ENCODE assay signal across 1 cellular context in the genomic region with DNA sequence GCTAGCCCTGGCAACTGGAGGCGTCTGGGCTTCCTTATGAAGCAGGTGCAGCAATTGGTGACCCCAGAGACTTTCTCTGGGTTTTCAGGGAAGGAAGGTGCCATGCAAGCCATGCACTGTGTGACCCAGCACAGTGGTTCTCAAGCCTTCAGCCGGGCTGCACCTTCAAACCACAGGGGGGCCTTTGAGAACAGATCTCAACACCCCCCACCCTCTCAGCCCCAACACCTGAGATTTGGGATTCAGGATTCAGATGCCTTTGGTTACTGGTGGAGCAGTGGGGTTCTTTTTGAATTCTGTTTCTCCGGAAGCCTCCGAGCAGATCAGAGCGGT.
TF ChIP-seq lines count a peak whose summit lies in the region.

No MANE protein-coding gene starts in this region.

TF ChIP-seq in GM23338, 12 proteins besides CTCF, POLR2A, EP300 and RAD21 (continued from another document):
- TF ChIP-seq, protein P1, sequence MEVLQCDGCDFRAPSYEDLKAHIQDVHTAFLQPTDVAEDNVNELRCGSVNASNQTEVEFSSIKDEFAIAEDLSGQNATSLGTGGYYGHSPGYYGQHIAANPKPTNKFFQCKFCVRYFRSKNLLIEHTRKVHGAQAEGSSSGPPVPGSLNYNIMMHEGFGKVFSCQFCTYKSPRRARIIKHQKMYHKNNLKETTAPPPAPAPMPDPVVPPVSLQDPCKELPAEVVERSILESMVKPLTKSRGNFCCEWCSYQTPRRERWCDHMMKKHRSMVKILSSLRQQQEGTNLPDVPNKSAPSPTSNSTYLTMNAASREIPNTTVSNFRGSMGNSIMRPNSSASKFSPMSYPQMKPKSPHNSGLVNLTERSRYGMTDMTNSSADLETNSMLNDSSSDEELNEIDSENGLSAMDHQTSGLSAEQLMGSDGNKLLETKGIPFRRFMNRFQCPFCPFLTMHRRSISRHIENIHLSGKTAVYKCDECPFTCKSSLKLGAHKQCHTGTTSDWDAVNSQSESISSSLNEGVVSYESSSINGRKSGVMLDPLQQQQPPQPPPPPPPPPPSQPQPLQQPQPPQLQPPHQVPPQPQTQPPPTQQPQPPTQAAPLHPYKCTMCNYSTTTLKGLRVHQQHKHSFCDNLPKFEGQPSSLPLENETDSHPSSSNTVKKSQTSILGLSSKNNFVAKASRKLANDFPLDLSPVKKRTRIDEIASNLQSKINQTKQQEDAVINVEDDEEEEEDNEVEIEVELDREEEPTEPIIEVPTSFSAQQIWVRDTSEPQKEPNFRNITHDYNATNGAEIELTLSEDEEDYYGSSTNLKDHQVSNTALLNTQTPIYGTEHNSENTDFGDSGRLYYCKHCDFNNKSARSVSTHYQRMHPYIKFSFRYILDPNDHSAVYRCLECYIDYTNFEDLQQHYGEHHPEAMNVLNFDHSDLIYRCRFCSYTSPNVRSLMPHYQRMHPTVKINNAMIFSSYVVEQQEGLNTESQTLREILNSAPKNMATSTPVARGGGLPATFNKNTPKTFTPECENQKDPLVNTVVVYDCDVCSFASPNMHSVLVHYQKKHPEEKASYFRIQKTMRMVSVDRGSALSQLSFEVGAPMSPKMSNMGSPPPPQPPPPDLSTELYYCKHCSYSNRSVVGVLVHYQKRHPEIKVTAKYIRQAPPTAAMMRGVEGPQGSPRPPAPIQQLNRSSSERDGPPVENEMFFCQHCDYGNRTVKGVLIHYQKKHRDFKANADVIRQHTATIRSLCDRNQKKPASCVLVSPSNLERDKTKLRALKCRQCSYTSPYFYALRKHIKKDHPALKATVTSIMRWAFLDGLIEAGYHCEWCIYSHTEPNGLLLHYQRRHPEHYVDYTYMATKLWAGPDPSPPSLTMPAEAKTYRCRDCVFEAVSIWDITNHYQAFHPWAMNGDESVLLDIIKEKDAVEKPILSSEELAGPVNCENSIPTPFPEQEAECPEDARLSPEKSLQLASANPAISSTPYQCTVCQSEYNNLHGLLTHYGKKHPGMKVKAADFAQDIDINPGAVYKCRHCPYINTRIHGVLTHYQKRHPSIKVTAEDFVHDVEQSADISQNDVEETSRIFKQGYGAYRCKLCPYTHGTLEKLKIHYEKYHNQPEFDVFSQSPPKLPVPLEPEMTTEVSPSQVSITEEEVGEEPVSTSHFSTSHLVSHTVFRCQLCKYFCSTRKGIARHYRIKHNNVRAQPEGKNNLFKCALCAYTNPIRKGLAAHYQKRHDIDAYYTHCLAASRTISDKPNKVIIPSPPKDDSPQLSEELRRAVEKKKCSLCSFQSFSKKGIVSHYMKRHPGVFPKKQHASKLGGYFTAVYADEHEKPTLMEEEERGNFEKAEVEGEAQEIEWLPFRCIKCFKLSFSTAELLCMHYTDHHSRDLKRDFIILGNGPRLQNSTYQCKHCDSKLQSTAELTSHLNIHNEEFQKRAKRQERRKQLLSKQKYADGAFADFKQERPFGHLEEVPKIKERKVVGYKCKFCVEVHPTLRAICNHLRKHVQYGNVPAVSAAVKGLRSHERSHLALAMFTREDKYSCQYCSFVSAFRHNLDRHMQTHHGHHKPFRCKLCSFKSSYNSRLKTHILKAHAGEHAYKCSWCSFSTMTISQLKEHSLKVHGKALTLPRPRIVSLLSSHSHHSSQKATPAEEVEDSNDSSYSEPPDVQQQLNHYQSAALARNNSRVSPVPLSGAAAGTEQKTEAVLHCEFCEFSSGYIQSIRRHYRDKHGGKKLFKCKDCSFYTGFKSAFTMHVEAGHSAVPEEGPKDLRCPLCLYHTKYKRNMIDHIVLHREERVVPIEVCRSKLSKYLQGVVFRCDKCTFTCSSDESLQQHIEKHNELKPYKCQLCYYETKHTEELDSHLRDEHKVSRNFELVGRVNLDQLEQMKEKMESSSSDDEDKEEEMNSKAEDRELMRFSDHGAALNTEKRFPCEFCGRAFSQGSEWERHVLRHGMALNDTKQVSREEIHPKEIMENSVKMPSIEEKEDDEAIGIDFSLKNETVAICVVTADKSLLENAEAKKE (CRISPR knock-in tag; IDR thresholded peaks at IDR 0.05), result no peak
- TF ChIP-seq ZNF114 (CRISPR knock-in tag; IDR thresholded peaks at IDR 0.05) (no peak), EZH2 (IDR thresholded peaks at IDR 0.05; ENCODE audit: low read depth, unreplicated experiment) (no peak), JUNB (IDR thresholded peaks at IDR 0.05; ENCODE audit: unreplicated experiment) (no peak), STAT1 (IDR thresholded peaks at IDR 0.05; ENCODE audit: unreplicated experiment) (no peak), ZNF331 (CRISPR knock-in tag; IDR thresholded peaks at IDR 0.05; ENCODE audit: low read depth) (no peak), NANOG (IDR thresholded peaks at IDR 0.05; ENCODE audit: borderline replicate concordance) (no peak), POLR2AphosphoS5 (IDR thresholded peaks at IDR 0.05; ENCODE audit: low read depth) (no peak)
- TF ChIP-seq, protein P2, sequence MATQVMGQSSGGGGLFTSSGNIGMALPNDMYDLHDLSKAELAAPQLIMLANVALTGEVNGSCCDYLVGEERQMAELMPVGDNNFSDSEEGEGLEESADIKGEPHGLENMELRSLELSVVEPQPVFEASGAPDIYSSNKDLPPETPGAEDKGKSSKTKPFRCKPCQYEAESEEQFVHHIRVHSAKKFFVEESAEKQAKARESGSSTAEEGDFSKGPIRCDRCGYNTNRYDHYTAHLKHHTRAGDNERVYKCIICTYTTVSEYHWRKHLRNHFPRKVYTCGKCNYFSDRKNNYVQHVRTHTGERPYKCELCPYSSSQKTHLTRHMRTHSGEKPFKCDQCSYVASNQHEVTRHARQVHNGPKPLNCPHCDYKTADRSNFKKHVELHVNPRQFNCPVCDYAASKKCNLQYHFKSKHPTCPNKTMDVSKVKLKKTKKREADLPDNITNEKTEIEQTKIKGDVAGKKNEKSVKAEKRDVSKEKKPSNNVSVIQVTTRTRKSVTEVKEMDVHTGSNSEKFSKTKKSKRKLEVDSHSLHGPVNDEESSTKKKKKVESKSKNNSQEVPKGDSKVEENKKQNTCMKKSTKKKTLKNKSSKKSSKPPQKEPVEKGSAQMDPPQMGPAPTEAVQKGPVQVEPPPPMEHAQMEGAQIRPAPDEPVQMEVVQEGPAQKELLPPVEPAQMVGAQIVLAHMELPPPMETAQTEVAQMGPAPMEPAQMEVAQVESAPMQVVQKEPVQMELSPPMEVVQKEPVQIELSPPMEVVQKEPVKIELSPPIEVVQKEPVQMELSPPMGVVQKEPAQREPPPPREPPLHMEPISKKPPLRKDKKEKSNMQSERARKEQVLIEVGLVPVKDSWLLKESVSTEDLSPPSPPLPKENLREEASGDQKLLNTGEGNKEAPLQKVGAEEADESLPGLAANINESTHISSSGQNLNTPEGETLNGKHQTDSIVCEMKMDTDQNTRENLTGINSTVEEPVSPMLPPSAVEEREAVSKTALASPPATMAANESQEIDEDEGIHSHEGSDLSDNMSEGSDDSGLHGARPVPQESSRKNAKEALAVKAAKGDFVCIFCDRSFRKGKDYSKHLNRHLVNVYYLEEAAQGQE (IDR thresholded peaks at IDR 0.05; ENCODE audit: unreplicated experiment), result no peak
